In genomic region chr5:50968296-50969206, GRCh38 we compare ENCODE assay signal across 10 cellular contexts.
DNase-seq lines count a peak whose midpoint lies in the region; ATAC-seq, FAIRE-seq and TF ChIP-seq lines count a peak whose summit lies in the region.
"Had no signal": no experiment of that assay in that cellular context is flagged by ENCODE, and none has a peak within 500 bp of the region (broad histone marks: within the 10 kb centered on the region; RNA-seq: fewer than 3 reads in every experiment).

No MANE protein-coding gene starts in this region.

- H3K9ac ChIP-seq in kidney (ENCODE audit: low read length in 2 of 2), result no peak overlapping the region

- no peaks in the 10 kb centered on the region for H3K36me3 ChIP-seq in kidney (ENCODE audit: control insufficient read depth in 1 of 2, insufficient read depth in 2 of 2, low read length in 2 of 2)

- peaks cover 5% of the 10 kb centered on the region for H3K36me3 Mint-ChIP-seq in stimulated activated memory B cell treated with anti-CD40 and anti-IgM and Interleukin-4, amounts not matched to agents 10 μg/mL and 1 μg/mL and 100 μg/mL, for 72 hours

- H3K27ac Mint-ChIP-seq in stimulated activated memory B cell treated with anti-CD40 and anti-IgM and Interleukin-4, amounts not matched to agents 10 μg/mL and 1 μg/mL and 100 μg/mL, for 72 hours, result no peak overlapping the region

- peak; percentile 24 for DNase-seq in NCI-H2029 treated with DMSO at 0.1 percent for 48 hours (lab: John Stamatoyannopoulos, UW)
- DNase-seq in NCI-H2029 (lab: John Stamatoyannopoulos, UW), result no peak
- no peak for DNase-seq in kidney
- DNase-seq in EL, result no peak

- TF ChIP-seq CTCF in WI38 (IDR thresholded peaks at IDR 0.05; ENCODE audit: low read depth, low read length), result no peak
- no peak for TF ChIP-seq CTCF in kidney (IDR thresholded peaks at IDR 0.05; ENCODE audit: borderline replicate concordance, extremely low read depth, insufficient read depth)

- H3K9me3 Mint-ChIP-seq in stimulated activated memory B cell treated with anti-CD40 and anti-IgM and Interleukin-4, amounts not matched to agents 10 μg/mL and 1 μg/mL and 100 μg/mL, for 72 hours, result peaks cover 6% of the 10 kb centered on the region

- H3K27ac ChIP-seq in kidney (ENCODE audit: low read depth in 2 of 2, low read length in 2 of 2), result no peak overlapping the region
- H3K27ac ChIP-seq: epithelial cell of prostate had no signal

- H3K4me3 Mint-ChIP-seq in stimulated activated memory B cell treated with anti-CD40 and anti-IgM and Interleukin-4, amounts not matched to agents 10 μg/mL and 1 μg/mL and 100 μg/mL, for 72 hours, result peak overlapping the region; percentile 39

- H3K4me1 Mint-ChIP-seq in stimulated activated memory B cell treated with anti-CD40 and anti-IgM and Interleukin-4, amounts not matched to agents 10 μg/mL and 1 μg/mL and 100 μg/mL, for 72 hours, result peaks cover 52% of the 10 kb centered on the region

- H3K9me3 ChIP-seq in kidney (ENCODE audit: control insufficient read depth in 1 of 2, low read length in 2 of 2), result no peaks in the 10 kb centered on the region

- FAIRE-seq in kidney (lab: Jason Lieb, UNC), result no peak
- FAIRE-seq: K562 had no signal

- peaks cover 76% of the 10 kb centered on the region for H3K27me3 Mint-ChIP-seq in stimulated activated memory B cell treated with anti-CD40 and anti-IgM and Interleukin-4, amounts not matched to agents 10 μg/mL and 1 μg/mL and 100 μg/mL, for 72 hours

- intact Hi-C loops in kidney (cut with DNase I), result loop anchor here (10.0 kb wide), 1 partner anchor 1686 kb away; no protein-coding TSS in a partner anchor

- H3K4me1 ChIP-seq in kidney (ENCODE audit: control insufficient read depth in 1 of 2, insufficient read depth in 1 of 2, low read depth in 1 of 2, low read length in 2 of 2), result peaks cover 0 to 7% of the 10 kb centered on the region in 2 donors

- H3K4me3 ChIP-seq in WI38 (ENCODE audit: low read depth, low read length) (peak overlapping the region; percentile 57), kidney (ENCODE audit: low read length in 2 of 2) (peak overlapping the region; percentile 52 to 61)
- H3K4me3 ChIP-seq: K562 had no signal

- no peak for ATAC-seq in stimulated activated memory B cell treated with anti-CD40 and anti-IgM and Interleukin-4, amounts not matched to agents 10 μg/mL and 1 μg/mL and 100 μg/mL, for 72 hours
- ATAC-seq in HG02885 (IDR thresholded peaks at IDR 0.05; ENCODE audit: poor library complexity, unreplicated experiment) (no peak), HG03095 (IDR thresholded peaks at IDR 0.05; ENCODE audit: unreplicated experiment) (no peak)
- ATAC-seq: K562 had no signal
